In genomic region chr12:98593351-98594049, GRCh38 we compare ENCODE assay signal across 8 cellular contexts. TPM values are rescaled to one million over a fixed set of nuclear protein-coding genes. Genes with fewer than 3 reads are reported as not detected.
DNase-seq lines count a peak whose midpoint lies in the region; ATAC-seq and TF ChIP-seq lines count a peak whose summit lies in the region.

Gene SLC25A3, plus strand, starts transcription at chr12:98593686. Its CDS starts 293 bp downstream, at chr12:98593979.

- no peak within 1 kb of the TSS for H3T11ph ChIP-seq in H9 (ENCODE audit: low read length)

- peak within 1 kb of the TSS; percentile 81 for H2BK5ac ChIP-seq in H9 (ENCODE audit: insufficient read length, low read length)

- no peak within 1 kb of the TSS for H2AK5ac ChIP-seq in H9 (ENCODE audit: insufficient read length, low read length)

- peak within 1 kb of the TSS; percentile 88 for H3K4me2 ChIP-seq in H9 (ENCODE audit: insufficient read depth, insufficient read length, low read length)

- no peaks in the 10 kb centered on the region for H3K4me1 ChIP-seq in H9 (ENCODE audit: insufficient read depth, low read length)

- H3K27me3 ChIP-seq in H9 (ENCODE audit: insufficient read depth, low read length): no peaks in the 10 kb centered on the region
- no peaks in the 10 kb centered on the region for H3K27me3 ChIP-seq in MG63

- peak within 1 kb of the TSS; percentile 15 for H3K56ac ChIP-seq in H9 (ENCODE audit: insufficient read length, low read depth, low read length)

- peak within 1 kb of the TSS; percentile 98 for H3K9ac ChIP-seq in H9 (ENCODE audit: extremely low read depth, insufficient read length, low read length)

- H3K36me3 ChIP-seq in MG63: peaks cover 49% of the 10 kb centered on the region

- peaks cover 16 to 21% of the 10 kb centered on the region in 2 experiments for H3K4me1 Mint-ChIP-seq in H9
- peaks cover 26% of the 10 kb centered on the region for H3K4me1 Mint-ChIP-seq in nephron progenitor cell
- peaks cover 22% of the 10 kb centered on the region for H3K4me1 Mint-ChIP-seq in stimulated activated naive CD8-positive, alpha-beta T cell treated with anti-CD3 and anti-CD28 coated beads, Interleukin-15, amount 100 ng/mL, for 72 hours

- WGBS in H9 (ENCODE audit: extremely low coverage, insufficient read length, low lambda C conversion rate): no CpG with 5 or more reads among the region's 67 CpGs

- H3K27ac Mint-ChIP-seq in H9 (peak within 1 kb of the TSS; percentile 85 to 99 (median 98)), nephron progenitor cell (peak within 1 kb of the TSS; percentile 99)
- H3K27ac Mint-ChIP-seq in stimulated activated naive CD8-positive, alpha-beta T cell treated with anti-CD3 and anti-CD28 coated beads, Interleukin-15, amount 100 ng/mL, for 72 hours: peak within 1 kb of the TSS; percentile 98 to 100

- H4K20me1 ChIP-seq in H9 (ENCODE audit: control insufficient read depth, insufficient read depth, insufficient read length): no peaks in the 10 kb centered on the region

- no peak within 1 kb of the TSS for H2BK12ac ChIP-seq in H9 (ENCODE audit: insufficient read length, low read depth, low read length)

- H3K9me3 ChIP-seq in H9 (ENCODE audit: control insufficient read depth, low read depth, low read length) (no peaks in the 10 kb centered on the region), MG63 (no peaks in the 10 kb centered on the region)

- peak within 1 kb of the TSS; percentile 86 for H3K18ac ChIP-seq in H9 (ENCODE audit: insufficient read length, low read depth, low read length)

- no peak within 1 kb of the TSS for H2BK20ac ChIP-seq in H9 (ENCODE audit: low read depth, low read length, poor library complexity, severe bottlenecking)

- no peaks in the 10 kb centered on the region for H3K27me3 Mint-ChIP-seq in H9 (ENCODE audit: low read depth)
- peaks cover 7% of the 10 kb centered on the region for H3K27me3 Mint-ChIP-seq in nephron progenitor cell (ENCODE audit: low read depth, poor library complexity)
- H3K27me3 Mint-ChIP-seq in stimulated activated naive CD8-positive, alpha-beta T cell treated with anti-CD3 and anti-CD28 coated beads, Interleukin-15, amount 100 ng/mL, for 72 hours: no peaks in the 10 kb centered on the region

- peak within 1 kb of the TSS; percentile 90 to 91 for H3K4me3 Mint-ChIP-seq in H9
- peak within 1 kb of the TSS; percentile 96 for H3K4me3 Mint-ChIP-seq in nephron progenitor cell
- H3K4me3 Mint-ChIP-seq in stimulated activated naive CD8-positive, alpha-beta T cell treated with anti-CD3 and anti-CD28 coated beads, Interleukin-15, amount 100 ng/mL, for 72 hours: peak within 1 kb of the TSS; percentile 94 to 95

- H2BK120ac ChIP-seq in H9 (ENCODE audit: low read depth, low read length, poor library complexity, severe bottlenecking): no peak within 1 kb of the TSS

- peaks cover 3% of the 10 kb centered on the region for H3K23me2 ChIP-seq in H9 (ENCODE audit: insufficient read length, low read depth, low read length, poor library complexity, severe bottlenecking)

- H4K5ac ChIP-seq in H9 (ENCODE audit: insufficient read length, low read depth, low read length): peak within 1 kb of the TSS; percentile 11

- peaks cover 2% of the 10 kb centered on the region in 2 experiments; a peak in 1 of 5 replicates for H3K9me3 Mint-ChIP-seq in H9
- H3K9me3 Mint-ChIP-seq in nephron progenitor cell: no peaks in the 10 kb centered on the region
- H3K9me3 Mint-ChIP-seq in stimulated activated naive CD8-positive, alpha-beta T cell treated with anti-CD3 and anti-CD28 coated beads, Interleukin-15, amount 100 ng/mL, for 72 hours: no peaks in the 10 kb centered on the region

- H3K79me1 ChIP-seq in H9 (ENCODE audit: insufficient read depth, low read depth, low read length, poor library complexity, severe bottlenecking): no peaks in the 10 kb centered on the region

- H3K79me2 ChIP-seq in H9 (ENCODE audit: insufficient read depth, low read length): peaks cover 26% of the 10 kb centered on the region; the same call in 1 of the 2 replicates

- H3K27ac ChIP-seq in H9 (ENCODE audit: insufficient read length, low read depth, low read length): no peak within 1 kb of the TSS

- no peak within 1 kb of the TSS for H4K8ac ChIP-seq in H9 (replicated peaks; ENCODE audit: insufficient read length, low read depth, low read length)

- peaks cover 37 to 43% (median 40%) of the 10 kb centered on the region in 3 experiments for H3K36me3 Mint-ChIP-seq in H9 (ENCODE audit: insufficient read depth in 1 of 3, low read depth in 3 of 3)
- H3K36me3 Mint-ChIP-seq in nephron progenitor cell (ENCODE audit: low read depth): peaks cover 30% of the 10 kb centered on the region

- no peak for TF ChIP-seq CTCF in H9 (conservative IDR thresholded peaks at IDR 0.05)
- TF ChIP-seq CTCF in fibroblast of the aortic adventitia (IDR thresholded peaks at IDR 0.05; ENCODE audit: insufficient read depth, low read length): no peak
- no peak for TF ChIP-seq CTCF in nephron progenitor cell (IDR thresholded peaks at IDR 0.05)

- no peak within 1 kb of the TSS for H2AFZ ChIP-seq in H9 (ENCODE audit: low read length)

- H3K23ac ChIP-seq in H9 (ENCODE audit: insufficient read length, low read depth, low read length): no peak within 1 kb of the TSS

- H3K14ac ChIP-seq in H9 (ENCODE audit: insufficient read depth, low read length): peak within 1 kb of the TSS; percentile 85

- H2BK15ac ChIP-seq in H9 (ENCODE audit: low read depth, low read length): no peak within 1 kb of the TSS

- H3K4me3 ChIP-seq in MG63 (peak within 1 kb of the TSS; percentile 99), fibroblast of the aortic adventitia (ENCODE audit: low read depth, low read length) (peak within 1 kb of the TSS; percentile 99)

- no peak within 1 kb of the TSS for H3K4ac ChIP-seq in H9 (ENCODE audit: low read depth, low read length)

- DNase-seq in ELR (ENCODE audit: low read depth) (peak; percentile 98), H9 (peak; percentile 98), MG63 (peak; percentile 95), SHP77 treated with DMSO at 0.1 percent for 48 hours (lab: John Stamatoyannopoulos, UW) (peak; percentile 93), fibroblast of the aortic adventitia (ENCODE audit: low read depth) (peak; percentile 98), nephron progenitor cell (peak; percentile 94)
- peak; percentile 97 for DNase-seq in activated effector memory CD4-positive, alpha-beta T cell treated with anti-CD3 and anti-CD28 coated beads, Interleukin-2, amount 50 U/mL, for 16 hours
- DNase-seq in stimulated activated naive CD8-positive, alpha-beta T cell treated with anti-CD3 and anti-CD28 coated beads, Interleukin-15, amount 100 ng/mL, for 72 hours: peak; percentile 89 to 95

- ATAC-seq in stimulated activated naive CD8-positive, alpha-beta T cell treated with anti-CD3 and anti-CD28 coated beads, Interleukin-15, amount 100 ng/mL, for 72 hours: peak; percentile 98

- no peak within 1 kb of the TSS for H4K91ac ChIP-seq in H9 (ENCODE audit: insufficient read length, low read depth, low read length)

RNA-seq across cellular contexts. Expression of gene SLC25A3, which starts in this region (rescaled TPM):
- total RNA-seq in H9 (2021) (673 and 682 TPM in 2 replicates), fibroblast of the aortic adventitia (ENCODE audit: low replicate concordance) (760 and 828 TPM in 2 replicates)
- 998 and 1,016 TPM in 2 replicates for total RNA-seq in MG63 (2014; rRNA removed; shearing (Covaris generic); ENCODE audit: low replicate concordance)
